In genomic region chr12:7019043-7019569, GRCh38 we compare ENCODE assay signal across 8 cellular contexts. TPM values are rescaled to one million over a fixed set of nuclear protein-coding genes. Genes with fewer than 3 reads are reported as not detected.
DNase-seq lines count a peak whose midpoint lies in the region; ATAC-seq, FAIRE-seq and TF ChIP-seq lines count a peak whose summit lies in the region.

No MANE protein-coding gene starts in this region.

- peaks cover 0 to 2% (median 0%) of the 10 kb centered on the region in 3 donors for H3K27me3 Mint-ChIP-seq in CD14-positive monocyte (ENCODE audit: low read depth in 3 of 3)
- no peaks in the 10 kb centered on the region for H3K27me3 Mint-ChIP-seq in naive B cell

- DNase-seq in CD14-positive monocyte (ENCODE audit: low spot score) = no peak
- DNase-seq in LoVo (ENCODE audit: low spot score) = peak; percentile 13
- DNase-seq in bronchial epithelial cell (ENCODE audit: low read depth) = no peak
- DNase-seq in naive B cell = no peak
- DNase-seq in middle frontal gyrus (ENCODE audit: extremely low spot score, low spot score) = no peak
- DNase-seq in NK-92 treated with Interleukin-12 subunit alpha and Interleukin-12 subunit beta, amount 100 ng/mL, for 24 hours (lab: John Stamatoyannopoulos, UW) = no peak

- H3K4me3 ChIP-seq in bronchial epithelial cell (ENCODE audit: low read depth, low read length) = peak overlapping the region; percentile 89

- H3K27me3 ChIP-seq in bronchial epithelial cell (ENCODE audit: control insufficient read depth, insufficient read depth, low read length) = no peaks in the 10 kb centered on the region

- H3K27ac Mint-ChIP-seq in CD14-positive monocyte (peak overlapping the region in 2 of 7 donors; percentile 65 to 91), naive B cell (peak overlapping the region in 4 of 6 donors; percentile 69 to 97 (median 82))

- FAIRE-seq in bronchial epithelial cell (lab: Jason Lieb, UNC) = no peak

- intact Hi-C loops in CD14-positive monocyte (cut with micrococcal nuclease) = loop anchor here (5.0 kb wide), 2 partner anchors 47 to 67 kb away; partner anchors contain the start of genes EMG1 (in 2 of the 2), PHB2 (in 2 of the 2) and PTPN6 (in 1 of the 2)

- H3K36me3 ChIP-seq in bronchial epithelial cell (ENCODE audit: control insufficient read depth, insufficient read depth, low read length) = no peaks in the 10 kb centered on the region

- ATAC-seq in naive B cell (ENCODE audit: low read depth in 2 of 2) = no peak
- no peak for ATAC-seq in GM18870 (IDR thresholded peaks at IDR 0.05; ENCODE audit: unreplicated experiment)
- no peak for ATAC-seq in HG03439 (IDR thresholded peaks at IDR 0.05; ENCODE audit: unreplicated experiment)

- H3K36me3 Mint-ChIP-seq in CD14-positive monocyte (peaks cover 12 to 13% of the 10 kb centered on the region in 2 donors), naive B cell (peaks cover 0 to 1% of the 10 kb centered on the region in 2 donors)

- H3K9me3 Mint-ChIP-seq in CD14-positive monocyte = no peaks in the 10 kb centered on the region
- no peaks in the 10 kb centered on the region for H3K9me3 Mint-ChIP-seq in naive B cell

- H3K4me1 Mint-ChIP-seq in CD14-positive monocyte (peaks cover 40% of the 10 kb centered on the region), naive B cell (peaks cover 11 to 24% (median 20%) of the 10 kb centered on the region in 3 donors)

- TF ChIP-seq CTCF in CD14-positive monocyte (IDR thresholded peaks at IDR 0.05) (peak; percentile 29), bronchial epithelial cell (IDR thresholded peaks at IDR 0.05; ENCODE audit: insufficient read depth, low read length, severe bottlenecking) (no peak)

- H3K4me3 Mint-ChIP-seq in CD14-positive monocyte (peak overlapping the region; percentile 96 to 97), naive B cell (peak overlapping the region; percentile 84 to 98 (median 94))

RNA-seq across cellular contexts. Expression of gene LPCAT3, which starts 0.8 kb away (rescaled TPM):
- polyA plus RNA-seq in CD14-positive monocyte (10 to 100 TPM; 54.1 to 62.7 TPM), naive B cell (ENCODE audit: low read depth in 6 of 6) (10 to 100 TPM; 14.4 to 30.7 (median 16.7) TPM)
- total RNA-seq in bronchial epithelial cell = 7.9 and 13.3 TPM in 2 replicates

RNA-seq across cellular contexts. Expression of gene C1S, which starts 41.4 kb away (rescaled TPM):
- polyA plus RNA-seq in CD14-positive monocyte (not detected), naive B cell (ENCODE audit: low read depth in 6 of 6) (under 1 TPM in 1 of 6 donors, not detected in 5; 0.12 TPM)
- 1.5 and 6.3 TPM in 2 replicates for total RNA-seq in bronchial epithelial cell

RNA-seq across cellular contexts. Expression of gene EMG1, which starts 48.4 kb away (rescaled TPM):
- polyA plus RNA-seq in CD14-positive monocyte (10 to 100 TPM; 33.1 to 35.3 TPM), naive B cell (ENCODE audit: low read depth in 6 of 6) (10 to 100 TPM; 69.7 to 82.7 (median 80.4) TPM)
- total RNA-seq in bronchial epithelial cell = 68.2 and 68.4 TPM in 2 replicates

RNA-seq across cellular contexts. Expression of gene PHB2, which starts 48.6 kb away (rescaled TPM):
- polyA plus RNA-seq in CD14-positive monocyte (10 to 100 TPM; 90.6 to 91.9 TPM), naive B cell (ENCODE audit: low read depth in 6 of 6) (100 to 1,000 TPM; 107 to 127 (median 114) TPM)
- total RNA-seq in bronchial epithelial cell = 83.7 and 189 TPM in 2 replicates
